8 cellular contexts compared by ENCODE assay signal in genomic region chr11:62727007-62727832, GRCh38. TPM values are rescaled to one million over a fixed set of nuclear protein-coding genes. Genes with fewer than 3 reads are reported as not detected.
DNase-seq lines count a peak whose midpoint lies in the region; ATAC-seq, FAIRE-seq and TF ChIP-seq lines count a peak whose summit lies in the region.

Gene HNRNPUL2 (minus strand): TSS chr11:62727457. CDS start chr11:62727156, 301 bp downstream.

- intact Hi-C loops in body of pancreas (cut with DNase I), result no loop called here

- 0 to 1% methylated on average over 24 to 84 of the region's 94 CpGs for WGBS in body of pancreas, 2 donors
- WGBS in iPS DF 6.9 (ENCODE audit: insufficient coverage, insufficient read length), result no CpG with 5 or more reads among the region's 94 CpGs

- peaks cover 33% of the 10 kb centered on the region for H3K4me1 ChIP-seq in body of pancreas
- H3K4me1 ChIP-seq in iPS DF 6.9 (ENCODE audit: control insufficient read depth, insufficient read depth, low read length), result no peaks in the 10 kb centered on the region; the same call in 1 of the 2 replicates

- H3K4me3 ChIP-seq in body of pancreas (peak within 1 kb of the TSS; percentile 86 to 93), iPS DF 6.9 (ENCODE audit: low read length) (peak within 1 kb of the TSS; percentile 79), skeletal muscle cell (ENCODE audit: low read depth, low read length) (peak within 1 kb of the TSS; percentile 99)

- TF ChIP-seq CTCF in body of pancreas (IDR thresholded peaks at IDR 0.05), result peak in 3 of 7 experiments; percentile 6 to 9 (median 9)

- FAIRE-seq in TTC549 (lab: Jason Lieb, UNC), result peak; percentile 62

- H3K27ac ChIP-seq in body of pancreas (peak within 1 kb of the TSS; percentile 90 to 99 (median 97)), iPS DF 6.9 (ENCODE audit: low read length) (no peak within 1 kb of the TSS)

- H3K27me3 ChIP-seq in body of pancreas (no peaks in the 10 kb centered on the region), iPS DF 6.9 (ENCODE audit: control insufficient read depth, insufficient read depth, low read length) (no peaks in the 10 kb centered on the region)

- H3K9me3 ChIP-seq in body of pancreas (no peaks in the 10 kb centered on the region), iPS DF 6.9 (ENCODE audit: control insufficient read depth, insufficient read depth, low read length) (no peaks in the 10 kb centered on the region)

- H3K36me3 ChIP-seq in body of pancreas (replicated peaks in 1 of 2; ENCODE audit: insufficient read depth in 1 of 2, low read depth in 2 of 2) (peaks cover 0 to 14% of the 10 kb centered on the region in 2 donors), iPS DF 6.9 (ENCODE audit: control insufficient read depth, insufficient read depth, low read length) (peaks cover 8% of the 10 kb centered on the region; the same call in 1 of the 2 replicates)

- DNase-seq in 8988T, result peak; percentile 97
- peak; percentile 96 for DNase-seq in NCI-H2107 treated with DMSO at 0.1 percent for 48 hours (lab: John Stamatoyannopoulos, UW; ENCODE audit: unreplicated experiment)
- peak; percentile 99 for DNase-seq in body of pancreas
- peak; percentile 92 for DNase-seq in iPS DF 6.9 (ENCODE audit: low read depth, low spot score)
- DNase-seq in skeletal muscle cell (ENCODE audit: low read depth), result peak; percentile 97

- ATAC-seq in GM18520 (IDR thresholded peaks at IDR 0.05; ENCODE audit: unreplicated experiment) (peak; percentile 67), HG03064 (IDR thresholded peaks at IDR 0.05; ENCODE audit: low read depth, unreplicated experiment) (peak; percentile 69), body of pancreas (peak; percentile 89)

- peak; percentile 87 to 96 (median 91) for TF ChIP-seq POLR2A in body of pancreas (IDR thresholded peaks at IDR 0.05)

RNA-seq across cellular contexts. Expression of gene HNRNPUL2, which starts in this region (rescaled TPM):
- 10 to 100 TPM; 19.1 to 20.5 TPM for total RNA-seq in body of pancreas
